ENCODE assay signal across 13 cellular contexts in the genomic region with DNA sequence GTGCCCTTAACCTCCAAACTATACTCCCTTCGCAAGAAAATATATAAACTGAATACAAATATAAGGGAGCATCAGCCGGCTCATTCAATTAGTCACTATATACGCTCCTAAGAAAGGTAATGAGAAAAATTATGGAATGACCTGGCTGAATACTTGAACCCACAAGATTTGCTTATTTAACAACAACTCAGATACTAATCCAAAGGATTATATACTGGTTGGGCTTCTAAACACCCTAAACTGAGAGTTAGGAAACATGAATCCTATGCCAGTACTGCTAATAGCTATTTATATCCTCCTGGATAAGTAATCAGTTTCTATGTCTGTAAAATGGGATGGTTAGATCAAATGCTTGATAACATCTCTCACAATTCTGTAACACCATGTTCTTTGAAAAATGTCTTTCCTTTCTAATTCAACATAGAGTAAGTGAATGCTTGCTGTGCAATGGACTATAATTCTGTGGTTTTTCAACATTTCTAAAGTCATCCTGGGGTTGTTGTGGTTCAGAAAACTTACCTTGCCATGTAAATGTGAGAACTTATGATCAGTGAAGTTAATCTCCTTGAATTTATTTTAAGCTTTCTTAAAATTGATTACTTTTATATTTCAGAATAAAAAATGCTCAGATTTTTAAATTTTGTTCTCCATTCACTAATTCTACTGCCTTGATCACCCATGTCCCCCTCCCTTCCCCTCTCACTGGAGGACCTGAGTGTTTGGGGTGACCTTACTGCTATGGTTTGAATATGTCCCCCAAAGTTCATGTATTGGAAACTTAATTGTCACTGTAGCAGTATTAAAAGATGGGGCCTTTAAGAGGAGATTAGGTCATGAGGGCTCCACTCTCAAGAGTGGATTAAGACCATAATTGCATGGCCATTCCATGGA. TPM values are rescaled to one million over a fixed set of nuclear protein-coding genes. Genes with fewer than 3 reads are reported as not detected.
DNase-seq lines count a peak whose midpoint lies in the region; TF ChIP-seq lines count a peak whose summit lies in the region.
"Had no signal": no experiment of that assay in that cellular context is flagged by ENCODE, and none has a peak within 500 bp of the region (broad histone marks: within the 10 kb centered on the region; RNA-seq: fewer than 3 reads in every experiment).

No MANE protein-coding gene starts in this region.

- H3K27me3 Mint-ChIP-seq in MCF 10A (ENCODE audit: insufficient read depth, unreplicated experiment), result no peaks in the 10 kb centered on the region
- no peaks in the 10 kb centered on the region for H3K27me3 Mint-ChIP-seq in T-helper 1 cell treated with Interleukin-12 subunit alpha and Interleukin-12 subunit beta and Interleukin-4 antibody, amounts not matched to agents 30 μg/mL and 1 μg/mL, for 36 hours (ENCODE audit: low read depth)

- no peak for DNase-seq in MCF 10A (ENCODE audit: unreplicated experiment)
- no peak for DNase-seq in breast epithelium (ENCODE audit: low spot score in 2 of 2)
- DNase-seq in fibroblast of peridontal ligament (ENCODE audit: extremely low read depth), result peak; percentile 33
- no peak for DNase-seq in EL
- DNase-seq in activated CD4-positive, CD25-positive, alpha-beta regulatory T cell (lab: John Stamatoyannopoulos, UW), result no peak
- DNase-seq in AG08395 (ENCODE audit: low spot score), result no peak
- DNase-seq in dorsolateral prefrontal cortex, result no peak
- DNase-seq: cortex of kidney; midbrain; NCI-H774; stimulated activated CD4-positive, alpha-beta T cell treated with anti-CD3 and anti-CD28 coated beads, Interleukin-1b, Interleukin-23, amount 100 ng/mL, for 48 hours had no signal

- H3K4me3 Mint-ChIP-seq in MCF 10A (ENCODE audit: unreplicated experiment), result no peak overlapping the region
- peak overlapping the region; percentile 12 for H3K4me3 Mint-ChIP-seq in T-helper 1 cell treated with Interleukin-12 subunit alpha and Interleukin-12 subunit beta and Interleukin-4 antibody, amounts not matched to agents 30 μg/mL and 1 μg/mL, for 36 hours

- H3K4me1 Mint-ChIP-seq in MCF 10A (ENCODE audit: insufficient read depth, unreplicated experiment), result peaks cover 53% of the 10 kb centered on the region
- peaks cover 67% of the 10 kb centered on the region for H3K4me1 Mint-ChIP-seq in T-helper 1 cell treated with Interleukin-12 subunit alpha and Interleukin-12 subunit beta and Interleukin-4 antibody, amounts not matched to agents 30 μg/mL and 1 μg/mL, for 36 hours (ENCODE audit: low read depth)

- POLR2A ChIA-PET in MCF 10A (lab: Yijun Ruan, JAX), result interaction anchor here (0.6 to 6.7 kb wide), 5 partner anchors 13 to 187 kb away, joined by 3 to 133 read pairs (median 5); a partner anchor contains a TSS

- H3K4me1 ChIP-seq in breast epithelium, result no peaks in the 10 kb centered on the region

- H3K9me3 Mint-ChIP-seq in MCF 10A (ENCODE audit: unreplicated experiment), result no peaks in the 10 kb centered on the region
- H3K9me3 Mint-ChIP-seq in T-helper 1 cell treated with Interleukin-12 subunit alpha and Interleukin-12 subunit beta and Interleukin-4 antibody, amounts not matched to agents 30 μg/mL and 1 μg/mL, for 36 hours, result peaks cover 16% of the 10 kb centered on the region

- CTCF ChIA-PET in MCF 10A (lab: Yijun Ruan, JAX), result interaction anchor here (0.6 to 2.2 kb wide), 6 partner anchors 14 to 728 kb away, joined by 3 to 10 read pairs (median 5); a partner anchor contains a TSS

- H3K4me3 ChIP-seq in breast epithelium (no peak overlapping the region), dorsolateral prefrontal cortex (peak overlapping the region in 1 of 59 donors; percentile 5)
- H3K4me3 ChIP-seq: SJSA1 had no signal

- H3K9me3 ChIP-seq in breast epithelium, result no peaks in the 10 kb centered on the region

- peaks cover 5% of the 10 kb centered on the region for H3K36me3 Mint-ChIP-seq in MCF 10A (ENCODE audit: insufficient read depth, unreplicated experiment)
- peaks cover 54% of the 10 kb centered on the region for H3K36me3 Mint-ChIP-seq in T-helper 1 cell treated with Interleukin-12 subunit alpha and Interleukin-12 subunit beta and Interleukin-4 antibody, amounts not matched to agents 30 μg/mL and 1 μg/mL, for 36 hours (ENCODE audit: low read depth)

- H3K27me3 ChIP-seq in breast epithelium (no peaks in the 10 kb centered on the region), dorsolateral prefrontal cortex (no peaks in the 10 kb centered on the region)
- H3K27me3 ChIP-seq: SJSA1 had no signal

- intact Hi-C loops in MCF 10A (cut with micrococcal nuclease), result loop anchor here (5.0 kb wide), 1 partner anchor 250 kb away; no protein-coding TSS in a partner anchor
- intact Hi-C loops in breast epithelium (cut with DNase I; ENCODE audit: low total_unique reads), result no loop called here
- intact Hi-C loops in dorsolateral prefrontal cortex (cut with DNase I), result no loop called here

- no TSS peak for BruUV-seq in MCF 10A (replicated peaks; lab: Mats Ljungman, UMichigan)

- H3K36me3 ChIP-seq in breast epithelium, result no peaks in the 10 kb centered on the region

- no peak overlapping the region for H3K27ac ChIP-seq in breast epithelium
- peak overlapping the region in 16 of 59 donors; percentile 3 to 57 (median 34) for H3K27ac ChIP-seq in dorsolateral prefrontal cortex
- H3K27ac ChIP-seq: SJSA1 had no signal

- TF ChIP-seq CTCF in MCF 10A (IDR thresholded peaks at IDR 0.05; ENCODE audit: unreplicated experiment), result no peak
- TF ChIP-seq CTCF in breast epithelium (IDR thresholded peaks at IDR 0.05), result no peak
- no peak for TF ChIP-seq CTCF in dorsolateral prefrontal cortex (IDR thresholded peaks at IDR 0.05 in 54 of 56, conservative IDR thresholded peaks at IDR 0.05 in 2 of 56; ENCODE audit: low read depth in 1 of 56, partially characterized antibody in 56 of 56)

- H3K27ac Mint-ChIP-seq in MCF 10A (ENCODE audit: low read depth, unreplicated experiment), result peak overlapping the region; percentile 97
- H3K27ac Mint-ChIP-seq in T-helper 1 cell treated with Interleukin-12 subunit alpha and Interleukin-12 subunit beta and Interleukin-4 antibody, amounts not matched to agents 30 μg/mL and 1 μg/mL, for 36 hours, result peak overlapping the region; percentile 90

- no peak for TF ChIP-seq POLR2A in breast epithelium (IDR thresholded peaks at IDR 0.05)

RNA-seq across cellular contexts. Expression of a gene that starts 14.5 kb away (rescaled TPM):
- total RNA-seq in MCF 10A (2022) (15.9 and 22.0 TPM in 2 replicates), breast epithelium (10 to 100 TPM; 15.5 to 33.2 (median 28.2) TPM), dorsolateral prefrontal cortex (10 to 100 TPM in 43 of 120 experiments, 1 to 10 TPM in 77; 2.7 to 28.4 (median 9.0) TPM)
